21 cellular contexts compared by ENCODE assay signal in genomic region chr19:4028334-4029246, GRCh38.
"Had no signal": no experiment of that assay in that cellular context is flagged by ENCODE, and none has a peak within 500 bp of the region (broad histone marks: within the 10 kb centered on the region; RNA-seq: fewer than 3 reads in every experiment).

No MANE protein-coding gene starts in this region.

- DNase-seq: KBM-7, MV-4-11, NCI-H1048, NCI-H1105, NCI-H1417, NCI-H146, NCI-H1694 treated with DMSO at 0.1 percent for 48 hours, NCI-H1930, NCI-H2081, NCI-H2107, NCI-H226, NCI-H446, NCI-H510A, NCI-H524 treated with DMSO at 0.1 percent for 48 hours, NCI-H69, NCI-H774, SHP77, SK-N-SH, T-helper 1 cell had no signal

- H3K27ac ChIP-seq: RWPE1 had no signal

- H3K27ac Mint-ChIP-seq: IgD-negative memory B cell had no signal

- H3K9me3 Mint-ChIP-seq: IgD-negative memory B cell had no signal

- H3K9me3 ChIP-seq: SK-N-SH had no signal

- H3K27me3 Mint-ChIP-seq: IgD-negative memory B cell had no signal

- H3K4me2 ChIP-seq: SK-N-SH had no signal

- H3K9ac ChIP-seq: SK-N-SH had no signal

- H3K4me3 Mint-ChIP-seq: IgD-negative memory B cell had no signal
